In genomic region chr2:192157776-192158175, GRCh38 we compare ENCODE assay signal across 20 cellular contexts. TPM values are rescaled to one million over a fixed set of nuclear protein-coding genes. Genes with fewer than 3 reads are reported as not detected.
"Had no signal": no experiment of that assay in that cellular context is flagged by ENCODE, and none has a peak within 500 bp of the region (broad histone marks: within the 10 kb centered on the region; RNA-seq: fewer than 3 reads in every experiment).

No MANE protein-coding gene starts in this region.

- H3K9me3 ChIP-seq: MG63, SJCRH30 had no signal

- H3K36me3 ChIP-seq: MG63, SJCRH30 had no signal

- H3K27ac ChIP-seq: KMS-11, SJCRH30 had no signal

- H3K4me3 Mint-ChIP-seq: IgD-negative memory B cell had no signal

- H3K9me3 Mint-ChIP-seq: IgD-negative memory B cell had no signal

- H3K36me3 Mint-ChIP-seq: IgD-negative memory B cell had no signal

- H3K27ac Mint-ChIP-seq: IgD-negative memory B cell had no signal

- H3K27me3 ChIP-seq: MG63, SJCRH30 had no signal

- H3K4me3 ChIP-seq: K562, MG63, SJCRH30 had no signal

- DNase-seq: MG63, NCI-H1092, NCI-H1105 treated with DMSO at 0.1 percent for 48 hours, NCI-H1417 treated with DMSO at 0.1 percent for 48 hours, NCI-H146, NCI-H1694 treated with DMSO at 0.1 percent for 48 hours, NCI-H1930, NCI-H2171 treated with DMSO at 0.1 percent for 48 hours, NCI-H345, NCI-H524, NCI-H69, NCI-H774, PC-3, SHP77 treated with DMSO at 0.1 percent for 48 hours, SJCRH30 had no signal

RNA-seq across cellular contexts. Expression of gene TMEFF2, which starts 37.0 kb away (rescaled TPM):
- total RNA-seq: K562, NCI-H460, OCI-LY7, PC-3 had no signal
